9 cellular contexts compared by ENCODE assay signal in the genomic region with DNA sequence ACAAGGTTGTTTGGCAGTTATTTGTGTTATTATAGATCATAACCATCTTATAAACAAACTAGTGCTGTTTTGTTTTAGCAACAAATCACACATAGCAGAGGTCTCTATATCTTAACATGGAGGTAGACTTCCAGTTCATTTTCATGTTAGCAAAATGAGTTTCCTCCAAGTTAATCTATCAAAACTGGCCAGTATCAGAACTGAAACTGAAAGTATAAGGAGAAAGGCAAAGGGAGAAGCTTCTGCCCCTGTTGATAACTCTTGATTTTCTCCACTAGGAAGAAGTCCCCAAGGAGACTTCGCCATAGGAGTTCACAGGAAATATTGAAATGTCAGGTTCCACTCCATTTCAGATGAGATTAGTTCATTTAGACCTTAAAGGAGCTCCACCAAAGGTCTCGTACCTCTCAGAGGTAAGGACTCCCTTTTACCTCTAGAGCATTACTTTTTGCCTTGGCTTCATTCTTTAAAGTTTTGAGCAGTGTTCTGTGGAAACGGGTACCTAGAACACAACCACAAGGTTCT. TPM values are rescaled to one million over a fixed set of nuclear protein-coding genes. Genes with fewer than 3 reads are reported as not detected.
A peak's percentile ranks its signal among the peaks of the same experiment; 100 is the strongest.
DNase-seq lines count a peak whose midpoint lies in the region; ATAC-seq and TF ChIP-seq lines count a peak whose summit lies in the region.
"Had no signal": no experiment of that assay in that cellular context is flagged by ENCODE, and none has a peak within 500 bp of the region (broad histone marks: within the 10 kb centered on the region; RNA-seq: fewer than 3 reads in every experiment).

No MANE protein-coding gene starts in this region.

- H3K36me3 ChIP-seq in CD4-positive, CD25-positive, alpha-beta regulatory T cell (ENCODE audit: control insufficient read depth, insufficient read depth, low read length): peaks cover 3% of the 10 kb centered on the region

- TF ChIP-seq CTCF in chondrocyte (IDR thresholded peaks at IDR 0.05) (no peak), natural killer cell (IDR thresholded peaks at IDR 0.05) (no peak)

- peak overlapping the region; percentile 62 to 90 (median 77) for H3K27ac Mint-ChIP-seq in CD4-positive, CD25-positive, alpha-beta regulatory T cell
- H3K27ac Mint-ChIP-seq in chondrocyte (ENCODE audit: unreplicated experiment): no peak overlapping the region
- H3K27ac Mint-ChIP-seq in natural killer cell: peak overlapping the region; percentile 84 to 92

- ATAC-seq in CD4-positive, CD25-positive, alpha-beta regulatory T cell (ENCODE audit: low read depth in 2 of 2): no peak
- ATAC-seq in natural killer cell: no peak

- H3K27me3 ChIP-seq in CD4-positive, CD25-positive, alpha-beta regulatory T cell (ENCODE audit: control insufficient read depth, insufficient read depth, low read length): no peaks in the 10 kb centered on the region

- peak overlapping the region; percentile 93 for H3K4me3 ChIP-seq in CD4-positive, CD25-positive, alpha-beta regulatory T cell (ENCODE audit: low read depth, low read length)

- intact Hi-C loops in natural killer cell (cut with micrococcal nuclease): loop anchor here (2.0 to 10.0 kb wide), 3 partner anchors 39 to 175 kb away; partner anchors contain the start of gene NARF

- H3K36me3 Mint-ChIP-seq in CD4-positive, CD25-positive, alpha-beta regulatory T cell: peaks cover 13% of the 10 kb centered on the region
- peaks cover 8% of the 10 kb centered on the region for H3K36me3 Mint-ChIP-seq in chondrocyte (ENCODE audit: low read depth)
- H3K36me3 Mint-ChIP-seq in natural killer cell: peaks cover 16% of the 10 kb centered on the region

- H3K4me3 Mint-ChIP-seq in CD4-positive, CD25-positive, alpha-beta regulatory T cell: peak overlapping the region; percentile 80 to 94 (median 86)
- H3K4me3 Mint-ChIP-seq in chondrocyte (ENCODE audit: unreplicated experiment) (peak overlapping the region; percentile 76), natural killer cell (peak overlapping the region; percentile 92)

- H3K4me1 Mint-ChIP-seq in CD4-positive, CD25-positive, alpha-beta regulatory T cell: peaks cover 13 to 29% (median 16%) of the 10 kb centered on the region in 4 donors
- H3K4me1 Mint-ChIP-seq in chondrocyte (ENCODE audit: low read depth) (peaks cover 14% of the 10 kb centered on the region), natural killer cell (peaks cover 32 to 33% of the 10 kb centered on the region in 2 donors)

- H3K27me3 Mint-ChIP-seq in CD4-positive, CD25-positive, alpha-beta regulatory T cell: no peaks in the 10 kb centered on the region
- no peaks in the 10 kb centered on the region for H3K27me3 Mint-ChIP-seq in chondrocyte (ENCODE audit: low read depth)
- no peaks in the 10 kb centered on the region for H3K27me3 Mint-ChIP-seq in natural killer cell (ENCODE audit: low read depth in 2 of 2)

- H3K27ac ChIP-seq in CD4-positive, CD25-positive, alpha-beta regulatory T cell (ENCODE audit: insufficient read depth, low read length, poor library complexity, severe bottlenecking): peak overlapping the region; percentile 76

- H3K9me3 Mint-ChIP-seq in CD4-positive, CD25-positive, alpha-beta regulatory T cell: no peaks in the 10 kb centered on the region
- peaks cover 14% of the 10 kb centered on the region for H3K9me3 Mint-ChIP-seq in chondrocyte (ENCODE audit: low read depth)
- H3K9me3 Mint-ChIP-seq in natural killer cell: no peaks in the 10 kb centered on the region

- peak in 2 of 3 donors; percentile 17 to 71 for DNase-seq in CD4-positive, CD25-positive, alpha-beta regulatory T cell
- peak; percentile 38 for DNase-seq in LoVo (ENCODE audit: low spot score)
- no peak for DNase-seq in chondrocyte (ENCODE audit: low spot score)
- no peak for DNase-seq in natural killer cell
- no peak for DNase-seq in HuH-7.5 (ENCODE audit: low spot score)
- DNase-seq in NCI-H524 (lab: John Stamatoyannopoulos, UW): no peak
- DNase-seq in Ammon's horn (ENCODE audit: low spot score): no peak
- no peak for DNase-seq in hypothalamus (lab: John Stamatoyannopoulos, UW)
- DNase-seq: NCI-H748 treated with DMSO at 0.1 percent for 48 hours had no signal

- peaks cover 25% of the 10 kb centered on the region for H3K4me1 ChIP-seq in CD4-positive, CD25-positive, alpha-beta regulatory T cell (ENCODE audit: control insufficient read depth, insufficient read depth, low read length, poor library complexity, severe bottlenecking)

- H3K9me3 ChIP-seq in CD4-positive, CD25-positive, alpha-beta regulatory T cell (ENCODE audit: control insufficient read depth in 2 of 2, low read length in 2 of 2): no peaks in the 10 kb centered on the region

RNA-seq across cellular contexts. Expression of gene OGFOD3, which starts 1.1 kb away (rescaled TPM):
- total RNA-seq in CD4-positive, CD25-positive, alpha-beta regulatory T cell: 13.9 TPM
- polyA plus RNA-seq in CD4-positive, CD25-positive, alpha-beta regulatory T cell: 10 to 100 TPM; 20.5 to 32.9 (median 24.6) TPM
- 19.9 to 30.6 TPM (median 20.0 TPM) in 3 replicates for total RNA-seq in chondrocyte
- 10 to 100 TPM; 21.6 to 28.6 (median 23.3) TPM for total RNA-seq in natural killer cell

RNA-seq across cellular contexts. Expression of gene HEXD, which starts 1.4 kb away (rescaled TPM):
- total RNA-seq in CD4-positive, CD25-positive, alpha-beta regulatory T cell: 42.8 TPM
- 10 to 100 TPM in 3 of 4 donors, 1 to 10 TPM in 1; 9.7 to 13.0 (median 11.3) TPM for polyA plus RNA-seq in CD4-positive, CD25-positive, alpha-beta regulatory T cell
- total RNA-seq in chondrocyte (10.8 to 17.7 TPM (median 11.2 TPM) in 3 replicates), natural killer cell (10 to 100 TPM; 35.7 to 57.4 (median 51.5) TPM)

RNA-seq across cellular contexts. Expression of gene CYBC1, which starts 31.0 kb away (rescaled TPM):
- total RNA-seq in CD4-positive, CD25-positive, alpha-beta regulatory T cell: 155 TPM
- 100 to 1,000 TPM; 174 to 230 (median 203) TPM for polyA plus RNA-seq in CD4-positive, CD25-positive, alpha-beta regulatory T cell
- total RNA-seq in chondrocyte: 52.5 to 55.4 TPM (median 53.0 TPM) in 3 replicates
- 100 to 1,000 TPM; 168 to 219 (median 192) TPM for total RNA-seq in natural killer cell

RNA-seq across cellular contexts. Expression of gene NARF, which starts 39.0 kb away (rescaled TPM):
- total RNA-seq in CD4-positive, CD25-positive, alpha-beta regulatory T cell: 93.2 TPM
- polyA plus RNA-seq in CD4-positive, CD25-positive, alpha-beta regulatory T cell: 100 to 1,000 TPM in 3 of 4 donors, 10 to 100 TPM in 1; 97.0 to 141 (median 114) TPM
- total RNA-seq in chondrocyte (56.0 to 68.9 TPM (median 64.1 TPM) in 3 replicates), natural killer cell (100 to 1,000 TPM; 130 to 203 (median 158) TPM)

RNA-seq across cellular contexts. Expression of gene UTS2R, which starts 48.0 kb away (rescaled TPM):
- not detected for total RNA-seq in CD4-positive, CD25-positive, alpha-beta regulatory T cell
- polyA plus RNA-seq in CD4-positive, CD25-positive, alpha-beta regulatory T cell: not detected
- total RNA-seq in chondrocyte (not detected in 3 replicates), natural killer cell (under 1 TPM in 1 of 3 donors, not detected in 2; 0.28 TPM)

Comparison
In these comparisons a context has a peak if more than half of its experiments do, and no peak if none do; other contexts are left out.
1. DNase-seq: peak in CD4-positive, CD25-positive, alpha-beta regulatory T cell (2 of 3) and LoVo (single experiment); none in chondrocyte (single experiment), natural killer cell (single experiment), HuH-7.5 (single experiment), NCI-H524 (0 of 2), Ammon's horn (single experiment) and hypothalamus (0 of 51).
2. Peak in every context shown above with its lines, with median percentiles within 50 percentile points of each other: H3K4me3 Mint-ChIP-seq.